Comparison of ENCODE assay signal across 10 cellular contexts in the genomic region with DNA sequence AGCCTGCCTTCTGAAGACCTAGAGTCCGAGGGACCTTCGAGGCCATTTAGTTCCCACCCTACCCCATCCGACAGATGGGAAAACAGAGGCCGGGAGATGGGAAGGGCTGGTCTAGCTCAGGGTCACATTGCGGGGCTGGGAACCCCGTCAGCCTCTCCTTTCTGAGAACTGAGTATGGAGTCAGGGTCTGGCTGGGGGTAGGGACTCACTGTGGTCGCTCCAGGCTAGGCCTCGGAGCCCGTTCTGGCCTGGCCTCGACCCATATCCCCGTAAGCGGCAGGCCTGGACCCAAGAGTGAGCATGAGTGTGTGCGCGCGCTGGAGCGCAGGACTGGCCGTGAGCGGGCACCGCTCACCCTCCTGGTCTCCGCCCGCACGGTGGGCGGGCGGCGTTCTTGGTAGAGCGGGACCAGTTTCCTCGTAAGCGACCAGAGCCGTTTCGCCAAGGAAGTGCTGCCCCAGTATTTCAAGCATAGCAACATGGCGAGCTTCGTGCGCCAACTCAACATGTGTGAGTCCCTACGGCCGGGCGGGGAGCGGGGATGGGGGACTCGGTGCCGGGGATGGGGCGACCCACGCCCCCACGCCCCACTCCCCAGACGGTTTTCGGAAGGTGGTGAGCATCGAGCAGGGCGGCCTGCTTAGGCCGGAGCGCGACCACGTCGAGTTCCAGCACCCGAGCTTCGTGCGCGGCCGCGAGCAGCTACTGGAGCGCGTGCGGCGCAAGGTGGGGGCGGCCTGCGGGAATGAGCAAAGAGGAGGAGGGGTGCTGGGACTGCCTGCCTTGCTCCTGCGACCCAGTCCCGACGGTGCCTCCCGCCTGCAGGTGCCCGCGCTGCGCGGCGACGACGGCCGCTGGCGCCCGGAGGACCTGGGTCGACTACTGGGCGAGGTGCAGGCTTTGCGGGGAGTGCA. TPM values are rescaled to one million over a fixed set of nuclear protein-coding genes. Genes with fewer than 3 reads are reported as not detected.
DNase-seq lines count a peak whose midpoint lies in the region; ATAC-seq, FAIRE-seq and TF ChIP-seq lines count a peak whose summit lies in the region.
"Had no signal": no experiment of that assay in that cellular context is flagged by ENCODE, and none has a peak within 500 bp of the region (broad histone marks: within the 10 kb centered on the region; RNA-seq: fewer than 3 reads in every experiment).

No MANE protein-coding gene starts in this region.

- H3K9me3 ChIP-seq in NT2/D1 (ENCODE audit: insufficient read depth, low read length) (no peaks in the 10 kb centered on the region), heart right ventricle (no peaks in the 10 kb centered on the region), pancreas (no peaks in the 10 kb centered on the region)

- FAIRE-seq in pancreas (lab: Jason Lieb, UNC): no peak

- H3K27me3 ChIP-seq in NT2/D1 (ENCODE audit: insufficient read depth, insufficient read length): peaks cover 90% of the 10 kb centered on the region
- peaks cover 0 to 92% (median 24%) of the 10 kb centered on the region in 7 donors for H3K27me3 ChIP-seq in heart right ventricle
- no peaks in the 10 kb centered on the region for H3K27me3 ChIP-seq in pancreas

- H3K36me3 ChIP-seq in NT2/D1 (ENCODE audit: insufficient read depth, insufficient read length, low read length) (no peaks in the 10 kb centered on the region), heart right ventricle (no peaks in the 10 kb centered on the region), pancreas (no peaks in the 10 kb centered on the region)

- H3K4me3 ChIP-seq in NT2/D1 (ENCODE audit: insufficient read length, low read depth): peak overlapping the region; percentile 3
- peak overlapping the region; percentile 41 to 55 (median 48) for H3K4me3 ChIP-seq in heart right ventricle
- peak overlapping the region in 1 of 4 donors; percentile 30 for H3K4me3 ChIP-seq in pancreas

- intact Hi-C loops in heart right ventricle (cut with DNase I): no loop called here
- intact Hi-C loops in pancreas (cut with DNase I): loop anchor here in 1 of 3 donors (10.0 kb wide), 1 partner anchor 191 kb away; no protein-coding TSS in a partner anchor

- WGBS in heart right ventricle, 2 donors: 22 to 23% methylated on average over 60 to 80 of the region's 80 CpGs
- 54 to 58% methylated on average over 80 of the region's 80 CpGs for WGBS in pancreas, 2 donors

- H3K9ac ChIP-seq in NT2/D1 (ENCODE audit: insufficient read length, low read depth): peak overlapping the region; percentile 39

- H3K27ac ChIP-seq in heart right ventricle: peak overlapping the region in 9 of 10 donors; percentile 49 to 85 (median 76)
- H3K27ac ChIP-seq in pancreas: no peak overlapping the region

- H3K4me1 ChIP-seq in NT2/D1 (ENCODE audit: insufficient read depth, insufficient read length) (peaks cover 14% of the 10 kb centered on the region), heart right ventricle (peaks cover 37 to 69% (median 63%) of the 10 kb centered on the region in 9 donors), pancreas (peaks cover 5 to 19% (median 9%) of the 10 kb centered on the region in 3 donors)

- TF ChIP-seq CTCF in heart right ventricle (IDR thresholded peaks at IDR 0.05): no peak
- no peak for TF ChIP-seq CTCF in pancreas (IDR thresholded peaks at IDR 0.05)

- ATAC-seq in heart right ventricle (no peak), pancreas (no peak), GM21526 (IDR thresholded peaks at IDR 0.05; ENCODE audit: low FRiP score, unreplicated experiment) (no peak)

- DNase-seq in CD1c-positive myeloid dendritic cell (ENCODE audit: extremely low spot score) (peak; percentile 44), NT2/D1 (ENCODE audit: low read depth, low spot score) (no peak), heart right ventricle (no peak), pancreas (peak in 4 of 6 donors; percentile 10 to 74 (median 46)), DMS53 (lab: John Stamatoyannopoulos, UW) (no peak), DMS53 treated with DMSO at 0.1 percent for 48 hours (lab: John Stamatoyannopoulos, UW; ENCODE audit: unreplicated experiment) (no peak)
- no peak for DNase-seq in NK-92 treated with Interleukin-12 subunit alpha and Interleukin-12 subunit beta, amount 100 ng/mL, for 24 hours (lab: John Stamatoyannopoulos, UW)
- DNase-seq: NCI-H1436, SIG-M5 had no signal

RNA-seq across cellular contexts. Expression of gene HSF4, which starts 0.8 kb away (rescaled TPM):
- total RNA-seq in heart right ventricle (10 to 100 TPM; 32.9 to 71.3 (median 38.6) TPM), pancreas (10 to 100 TPM; 34.9 to 70.0 (median 49.1) TPM)
- polyA plus RNA-seq in heart right ventricle (100 to 1,000 TPM in 1 of 2 donors, 1 to 10 TPM in 1; 9.1 to 199 TPM), pancreas (100 to 1,000 TPM; 310 to 330 TPM)

RNA-seq across cellular contexts. Expression of gene NOL3, which starts 5.0 kb away (rescaled TPM):
- 10 to 100 TPM; 71.8 to 92.2 (median 79.9) TPM for total RNA-seq in heart right ventricle
- 100 to 1,000 TPM; 115 to 132 TPM for polyA plus RNA-seq in heart right ventricle
- 10 to 100 TPM; 15.2 to 31.2 (median 19.8) TPM for total RNA-seq in pancreas
- 100 to 1,000 TPM in 1 of 2 donors, 10 to 100 TPM in 1; 84.5 to 119 TPM for polyA plus RNA-seq in pancreas

RNA-seq across cellular contexts. Expression of gene FBXL8, which starts 5.6 kb away (rescaled TPM):
- total RNA-seq in heart right ventricle (10 to 100 TPM in 1 of 10 donors, 1 to 10 TPM in 9; 3.9 to 10.5 (median 5.0) TPM), pancreas (10 to 100 TPM; 12.9 to 31.7 (median 24.2) TPM)
- polyA plus RNA-seq in heart right ventricle (10 to 100 TPM in 1 of 2 donors, 1 to 10 TPM in 1; 8.6 to 17.3 TPM), pancreas (10 to 100 TPM; 41.6 to 86.2 TPM)

RNA-seq across cellular contexts. Expression of gene TRADD, which starts 5.7 kb away (rescaled TPM):
- total RNA-seq in heart right ventricle (10 to 100 TPM in 1 of 10 donors, 1 to 10 TPM in 9; 4.8 to 12.4 (median 5.7) TPM), pancreas (10 to 100 TPM in 4 of 6 donors, 1 to 10 TPM in 2; 9.4 to 17.4 (median 11.5) TPM)
- polyA plus RNA-seq in heart right ventricle (10 to 100 TPM in 1 of 2 donors, 1 to 10 TPM in 1; 9.7 to 17.9 TPM), pancreas (10 to 100 TPM; 21.3 to 33.3 TPM)

RNA-seq across cellular contexts. Expression of gene B3GNT9, which starts 14.6 kb away (rescaled TPM):
- 10 to 100 TPM in 4 of 10 donors, 1 to 10 TPM in 6; 7.4 to 17.6 (median 9.6) TPM for total RNA-seq in heart right ventricle
- 10 to 100 TPM in 1 of 2 donors, 1 to 10 TPM in 1; 5.4 to 19.1 TPM for polyA plus RNA-seq in heart right ventricle
- 1 to 10 TPM; 1.8 to 5.1 (median 3.5) TPM for total RNA-seq in pancreas
- 1 to 10 TPM; 3.0 to 9.3 TPM for polyA plus RNA-seq in pancreas

Comparison
In these comparisons a context has a peak if more than half of its experiments do, and no peak if none do; other contexts are left out.
1. DNase-seq: peak in CD1c-positive myeloid dendritic cell (single experiment) and pancreas (4 of 6); none in NT2/D1 (single experiment), heart right ventricle (0 of 2), NK-92 treated with Interleukin-12 subunit alpha and Interleukin-12 subunit beta, amount 100 ng/mL, for 24 hours (single experiment), DMS53 (single experiment) and DMS53 treated with DMSO at 0.1 percent for 48 hours (single experiment).
2. H3K27ac ChIP-seq: peak in heart right ventricle (9 of 10); none in pancreas (0 of 4).